ENCODE assay signal across 1 cellular context in genomic region chr10:44935201-44935960, GRCh38.
TF ChIP-seq lines count a peak whose summit lies in the region.

No MANE protein-coding gene starts in this region.

TF ChIP-seq in HepG2, 621 proteins besides CTCF, POLR2A, EP300 and RAD21 (continued from another document and continues in another):
- TF ChIP-seq ZNF33B (CRISPR knock-in tag; IDR thresholded peaks at IDR 0.05), result peak; percentile 92; the same call in 1 of the 2 replicates
- no peak for TF ChIP-seq SP2 (CRISPR knock-in tag; IDR thresholded peaks at IDR 0.05)
- peak; percentile 93 for TF ChIP-seq JUN (CRISPR knock-in tag; IDR thresholded peaks at IDR 0.05)
- TF ChIP-seq ZSCAN5A (CRISPR knock-in tag; IDR thresholded peaks at IDR 0.05; ENCODE audit: borderline replicate concordance), result peak; percentile 91; the same call in 1 of the 2 replicates
- 0 out of 2 replicates have a peak, but pooled peaks have one; percentile 70 for TF ChIP-seq ZNF138 (CRISPR knock-in tag; IDR thresholded peaks at IDR 0.05; ENCODE audit: low read depth)
- TF ChIP-seq ZNF234 (CRISPR knock-in tag; conservative IDR thresholded peaks at IDR 0.05), result no peak
- TF ChIP-seq GLI4 (CRISPR knock-in tag; IDR thresholded peaks at IDR 0.05; ENCODE audit: borderline replicate concordance), result no peak
- peak; percentile 57 for TF ChIP-seq GABPB1 (CRISPR knock-in tag; IDR thresholded peaks at IDR 0.05)
- no peak for TF ChIP-seq ZNF30 (CRISPR knock-in tag; IDR thresholded peaks at IDR 0.05)
- peak; percentile 72 for TF ChIP-seq FOXA3 (CRISPR knock-in tag; IDR thresholded peaks at IDR 0.05)
- TF ChIP-seq, protein P1, sequence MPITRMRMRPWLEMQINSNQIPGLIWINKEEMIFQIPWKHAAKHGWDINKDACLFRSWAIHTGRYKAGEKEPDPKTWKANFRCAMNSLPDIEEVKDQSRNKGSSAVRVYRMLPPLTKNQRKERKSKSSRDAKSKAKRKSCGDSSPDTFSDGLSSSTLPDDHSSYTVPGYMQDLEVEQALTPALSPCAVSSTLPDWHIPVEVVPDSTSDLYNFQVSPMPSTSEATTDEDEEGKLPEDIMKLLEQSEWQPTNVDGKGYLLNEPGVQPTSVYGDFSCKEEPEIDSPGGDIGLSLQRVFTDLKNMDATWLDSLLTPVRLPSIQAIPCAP (CRISPR knock-in tag; IDR thresholded peaks at IDR 0.05; ENCODE audit: low read depth), result no peak
- no peak; the same call in 1 of the 2 replicates for TF ChIP-seq DRAP1 (CRISPR knock-in tag; IDR thresholded peaks at IDR 0.05)
- no peak for TF ChIP-seq ZNF432 (CRISPR knock-in tag; IDR thresholded peaks at IDR 0.05; ENCODE audit: borderline replicate concordance)
- peak; percentile 83; the same call in 1 of the 2 replicates for TF ChIP-seq ATF2 (CRISPR knock-in tag; IDR thresholded peaks at IDR 0.05)
- TF ChIP-seq, protein P2, sequence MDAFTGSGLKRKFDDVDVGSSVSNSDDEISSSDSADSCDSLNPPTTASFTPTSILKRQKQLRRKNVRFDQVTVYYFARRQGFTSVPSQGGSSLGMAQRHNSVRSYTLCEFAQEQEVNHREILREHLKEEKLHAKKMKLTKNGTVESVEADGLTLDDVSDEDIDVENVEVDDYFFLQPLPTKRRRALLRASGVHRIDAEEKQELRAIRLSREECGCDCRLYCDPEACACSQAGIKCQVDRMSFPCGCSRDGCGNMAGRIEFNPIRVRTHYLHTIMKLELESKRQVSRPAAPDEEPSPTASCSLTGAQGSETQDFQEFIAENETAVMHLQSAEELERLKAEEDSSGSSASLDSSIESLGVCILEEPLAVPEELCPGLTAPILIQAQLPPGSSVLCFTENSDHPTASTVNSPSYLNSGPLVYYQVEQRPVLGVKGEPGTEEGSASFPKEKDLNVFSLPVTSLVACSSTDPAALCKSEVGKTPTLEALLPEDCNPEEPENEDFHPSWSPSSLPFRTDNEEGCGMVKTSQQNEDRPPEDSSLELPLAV (CRISPR knock-in tag; conservative IDR thresholded peaks at IDR 0.05; ENCODE audit: low read depth), result no peak
- TF ChIP-seq ZNF282 (IDR thresholded peaks at IDR 0.05; ENCODE audit: partially characterized antibody), result no peak
- no peak for TF ChIP-seq SCMH1 (CRISPR knock-in tag; IDR thresholded peaks at IDR 0.05; ENCODE audit: borderline replicate concordance)
- 0 out of 2 replicates have a peak, but pooled peaks have one; percentile 70 for TF ChIP-seq NR0B2 (CRISPR knock-in tag; IDR thresholded peaks at IDR 0.05)
- TF ChIP-seq ZNF577 (CRISPR knock-in tag; IDR thresholded peaks at IDR 0.05; ENCODE audit: borderline replicate concordance, low read depth), result no peak
- TF ChIP-seq ATRX (CRISPR knock-in tag; IDR thresholded peaks at IDR 0.05; ENCODE audit: borderline replicate concordance), result no peak
- no peak for TF ChIP-seq ZFP36 (IDR thresholded peaks at IDR 0.05; ENCODE audit: borderline replicate concordance, low read depth, low read length, partially characterized antibody)
- no peak for TF ChIP-seq U2AF1 (optimal IDR thresholded peaks at IDR 0.05; ENCODE audit: low read depth, low read length)
- TF ChIP-seq ZBTB26 (CRISPR knock-in tag; IDR thresholded peaks at IDR 0.05; ENCODE audit: borderline replicate concordance), result peak; percentile 94
- TF ChIP-seq CBFB (CRISPR knock-in tag; IDR thresholded peaks at IDR 0.05), result peak; percentile 61; the same call in 1 of the 2 replicates
- TF ChIP-seq ZNF792 (CRISPR knock-in tag; IDR thresholded peaks at IDR 0.05), result peak; percentile 94
- 0 out of 2 replicates have a peak, but pooled peaks have one; percentile 9 for TF ChIP-seq EEA1 (CRISPR knock-in tag; IDR thresholded peaks at IDR 0.05; ENCODE audit: borderline replicate concordance)
- peak; percentile 68 for TF ChIP-seq ZFP91 (CRISPR knock-in tag; IDR thresholded peaks at IDR 0.05; ENCODE audit: borderline replicate concordance)
- peak; percentile 90; the same call in 1 of the 2 replicates for TF ChIP-seq MYPOP (CRISPR knock-in tag; IDR thresholded peaks at IDR 0.05)
- peak; percentile 69; the same call in 1 of the 2 replicates for TF ChIP-seq TRAFD1 (CRISPR knock-in tag; IDR thresholded peaks at IDR 0.05; ENCODE audit: borderline replicate concordance)
- TF ChIP-seq RAD51 (IDR thresholded peaks at IDR 0.05; ENCODE audit: borderline replicate concordance), result no peak
- TF ChIP-seq RFXANK (CRISPR knock-in tag; IDR thresholded peaks at IDR 0.05), result no peak
- TF ChIP-seq TEAD2 (CRISPR knock-in tag; IDR thresholded peaks at IDR 0.05), result no peak
- no peak; the same call in 1 of the 2 replicates for TF ChIP-seq ELF1 (CRISPR knock-in tag; IDR thresholded peaks at IDR 0.05)
- no peak for TF ChIP-seq NFE2 (CRISPR knock-in tag; IDR thresholded peaks at IDR 0.05)
- peak; percentile 83; the same call in 1 of the 2 replicates for TF ChIP-seq ZNF430 (CRISPR knock-in tag; IDR thresholded peaks at IDR 0.05)
- TF ChIP-seq DPF2 (CRISPR knock-in tag; IDR thresholded peaks at IDR 0.05; ENCODE audit: borderline replicate concordance, low read depth), result peak; percentile 68; the same call in 1 of the 2 replicates
- peak; percentile 60; the same call in 1 of the 2 replicates for TF ChIP-seq MTF1 (CRISPR knock-in tag; IDR thresholded peaks at IDR 0.05)
- peak; percentile 85; the same call in 1 of the 2 replicates for TF ChIP-seq PRMT3 (CRISPR knock-in tag; IDR thresholded peaks at IDR 0.05; ENCODE audit: borderline replicate concordance, low read depth)
- no peak for TF ChIP-seq CREBL2 (CRISPR knock-in tag; IDR thresholded peaks at IDR 0.05; ENCODE audit: borderline replicate concordance)
- TF ChIP-seq HNRNPL (IDR thresholded peaks at IDR 0.05; ENCODE audit: low read depth, low read length), result peak; percentile 94
- peak; percentile 96 for TF ChIP-seq ZBTB7B (CRISPR knock-in tag; IDR thresholded peaks at IDR 0.05)
- TF ChIP-seq CSRNP1 (CRISPR knock-in tag; IDR thresholded peaks at IDR 0.05), result peak; percentile 77; the same call in 1 of the 2 replicates
- TF ChIP-seq ZNF878 (CRISPR knock-in tag; IDR thresholded peaks at IDR 0.05), result peak; percentile 96
- no peak for TF ChIP-seq SMAD1 (CRISPR knock-in tag; IDR thresholded peaks at IDR 0.05; ENCODE audit: borderline replicate concordance, low read depth)
- no peak for TF ChIP-seq IRX3 (CRISPR knock-in tag; IDR thresholded peaks at IDR 0.05; ENCODE audit: borderline replicate concordance, low read depth)
- TF ChIP-seq KLF12 (CRISPR knock-in tag; IDR thresholded peaks at IDR 0.05; ENCODE audit: borderline replicate concordance), result no peak
- TF ChIP-seq, protein P3, sequence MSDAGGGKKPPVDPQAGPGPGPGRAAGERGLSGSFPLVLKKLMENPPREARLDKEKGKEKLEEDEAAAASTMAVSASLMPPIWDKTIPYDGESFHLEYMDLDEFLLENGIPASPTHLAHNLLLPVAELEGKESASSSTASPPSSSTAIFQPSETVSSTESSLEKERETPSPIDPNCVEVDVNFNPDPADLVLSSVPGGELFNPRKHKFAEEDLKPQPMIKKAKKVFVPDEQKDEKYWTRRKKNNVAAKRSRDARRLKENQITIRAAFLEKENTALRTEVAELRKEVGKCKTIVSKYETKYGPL (CRISPR knock-in tag; IDR thresholded peaks at IDR 0.05), result peak; percentile 50; the same call in 1 of the 2 replicates
- TF ChIP-seq ELF3 (CRISPR knock-in tag; IDR thresholded peaks at IDR 0.05), result peak; percentile 80
- TF ChIP-seq BCL6 (CRISPR knock-in tag; IDR thresholded peaks at IDR 0.05), result peak; percentile 86
- TF ChIP-seq, protein P4, sequence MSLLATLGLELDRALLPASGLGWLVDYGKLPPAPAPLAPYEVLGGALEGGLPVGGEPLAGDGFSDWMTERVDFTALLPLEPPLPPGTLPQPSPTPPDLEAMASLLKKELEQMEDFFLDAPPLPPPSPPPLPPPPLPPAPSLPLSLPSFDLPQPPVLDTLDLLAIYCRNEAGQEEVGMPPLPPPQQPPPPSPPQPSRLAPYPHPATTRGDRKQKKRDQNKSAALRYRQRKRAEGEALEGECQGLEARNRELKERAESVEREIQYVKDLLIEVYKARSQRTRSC (CRISPR knock-in tag; IDR thresholded peaks at IDR 0.05; ENCODE audit: low read depth), result no peak; the same call in 1 of the 2 replicates
- TF ChIP-seq FOXJ3 (CRISPR knock-in tag; IDR thresholded peaks at IDR 0.05; ENCODE audit: borderline replicate concordance), result 0 out of 2 replicates have a peak, but pooled peaks have one; percentile 52
